Comparison of ENCODE assay signal across 16 cellular contexts in genomic region chr4:155173371-155173770, GRCh38. TPM values are rescaled to one million over a fixed set of nuclear protein-coding genes. Genes with fewer than 3 reads are reported as not detected.
DNase-seq lines count a peak whose midpoint lies in the region; TF ChIP-seq lines count a peak whose summit lies in the region.
"Had no signal": no experiment of that assay in that cellular context is flagged by ENCODE, and none has a peak within 500 bp of the region (broad histone marks: within the 10 kb centered on the region; RNA-seq: fewer than 3 reads in every experiment).

No MANE protein-coding gene starts in this region.

- DNase-seq in H4 (ENCODE audit: low spot score) (peak; percentile 53), NCI-H1048 (lab: John Stamatoyannopoulos, UW) (peak; percentile 11), astrocyte of the spinal cord (ENCODE audit: low read depth, low spot score) (peak; percentile 14), skeletal muscle cell (ENCODE audit: low read depth) (peak; percentile 75), foreskin fibroblast (no peak), NCI-H2196 (lab: John Stamatoyannopoulos, UW; ENCODE audit: unreplicated experiment) (no peak), NOMO-1 treated with DMSO at 0.1 percent for 48 hours (lab: John Stamatoyannopoulos, UW; ENCODE audit: unreplicated experiment) (no peak)
- DNase-seq: C1 segment of cervical spinal cord; Calu3; CD4-positive, alpha-beta T cell; DMS 273 treated with DMSO at 0.1 percent for 48 hours; H7 had no signal

- in situ Hi-C loops in astrocyte of the spinal cord (cut with HindIII; ENCODE audit: low sequenced_read_pairs): no loop called here

- no peak overlapping the region for H3K4me3 ChIP-seq in astrocyte of the spinal cord (ENCODE audit: low read depth, low read length)
- no peak overlapping the region for H3K4me3 ChIP-seq in skeletal muscle cell (ENCODE audit: low read depth, low read length)
- H3K4me3 ChIP-seq in foreskin fibroblast (ENCODE audit: low read depth in 1 of 2, low read length in 2 of 2): no peak overlapping the region

- TF ChIP-seq CTCF in astrocyte of the spinal cord (IDR thresholded peaks at IDR 0.05; ENCODE audit: low read depth, low read length) (no peak), foreskin fibroblast (IDR thresholded peaks at IDR 0.05; ENCODE audit: low read depth, low read length) (no peak)

RNA-seq across cellular contexts. Expression of gene NPY2R, which starts 35.1 kb away (rescaled TPM):
- not detected in 2 replicates for total RNA-seq in H4 (2014; rRNA removed; shearing (Covaris generic))
- total RNA-seq: A172; B cell; Calu3; CD4-positive, alpha-beta T cell; Daoy; H7; HT-29 had no signal

Comparison
In these comparisons a context has a peak if more than half of its experiments do, and no peak if none do; other contexts are left out.
1. DNase-seq: peak in H4 (single experiment), NCI-H1048 (single experiment), astrocyte of the spinal cord (single experiment) and skeletal muscle cell (single experiment); none in foreskin fibroblast (0 of 2), NCI-H2196 (single experiment) and NOMO-1 treated with DMSO at 0.1 percent for 48 hours (single experiment).